In genomic region chr6:158706369-158706982, GRCh38 we compare ENCODE assay signal across 9 cellular contexts. TPM values are rescaled to one million over a fixed set of nuclear protein-coding genes. Genes with fewer than 3 reads are reported as not detected.
DNase-seq lines count a peak whose midpoint lies in the region; FAIRE-seq and TF ChIP-seq lines count a peak whose summit lies in the region.
"Had no signal": no experiment of that assay in that cellular context is flagged by ENCODE, and none has a peak within 500 bp of the region (broad histone marks: within the 10 kb centered on the region; RNA-seq: fewer than 3 reads in every experiment).

No MANE protein-coding gene starts in this region.

- H3K27me3 ChIP-seq in BJ (ENCODE audit: control insufficient read depth, insufficient read depth, low read length), result no peaks in the 10 kb centered on the region
- no peaks in the 10 kb centered on the region for H3K27me3 ChIP-seq in keratinocyte (ENCODE audit: control insufficient read depth, extremely low read depth, insufficient read depth, low read length)
- no peaks in the 10 kb centered on the region for H3K27me3 ChIP-seq in transverse colon

- H3K9ac ChIP-seq in keratinocyte (ENCODE audit: control insufficient read depth, extremely low read depth, insufficient read depth, low read length), result no peak overlapping the region

- POLR2A ChIA-PET in BJ (lab: Charles Lee), result interaction anchor here (0.6 kb wide), 1 partner anchor 58 kb away, joined by 3 read pairs; no protein-coding TSS in a partner anchor

- no peaks in the 10 kb centered on the region for H3K79me2 ChIP-seq in keratinocyte (ENCODE audit: control insufficient read depth, insufficient read depth, low read length)

- WGBS in transverse colon (ENCODE audit: low coverage in 1 of 2), 2 donors, result 28 to 57% methylated on average over 3 to 6 of the region's 6 CpGs

- H3K9me3 ChIP-seq in keratinocyte (ENCODE audit: control insufficient read depth, low read depth, low read length) (no peaks in the 10 kb centered on the region), transverse colon (no peaks in the 10 kb centered on the region)

- H3K4me1 ChIP-seq in keratinocyte (ENCODE audit: control insufficient read depth, extremely low read depth, insufficient read depth, low read length), result peaks cover 40% of the 10 kb centered on the region
- peaks cover 8 to 51% (median 35%) of the 10 kb centered on the region in 4 donors for H3K4me1 ChIP-seq in transverse colon

- no peak overlapping the region for H2AFZ ChIP-seq in keratinocyte (ENCODE audit: control insufficient read depth, low read length)

- dilution Hi-C loops in keratinocyte (cut with MboI; ENCODE audit: extremely low pct_ligation_motif_present, low sequenced_read_pairs), result no loop called here

- H4K20me1 ChIP-seq in keratinocyte (ENCODE audit: control insufficient read depth, extremely low read depth, insufficient read depth, low read length), result no peaks in the 10 kb centered on the region

- H3K9me1 ChIP-seq in keratinocyte (ENCODE audit: control insufficient read depth, extremely low read depth, insufficient read depth, low read length), result no peaks in the 10 kb centered on the region

- CTCF ChIA-PET in BJ (lab: Yijun Ruan, JAX), result interaction anchor here (0.7 to 3.5 kb wide), 19 partner anchors 9 to 418 kb away, joined by 3 to 21 read pairs (median 4); no protein-coding TSS in a partner anchor

- H3K4me2 ChIP-seq in keratinocyte (ENCODE audit: control insufficient read depth, extremely low read depth, insufficient read depth, low read depth, low read length), result peak overlapping the region; percentile 65

- intact Hi-C loops in transverse colon (cut with DNase I; ENCODE audit: low total_unique reads), result no loop called here

- H3K27ac ChIP-seq in keratinocyte (ENCODE audit: control insufficient read depth, insufficient read depth, low read length) (peak overlapping the region; percentile 60), transverse colon (peak overlapping the region; percentile 73 to 80 (median 75)), substantia nigra (ENCODE audit: low read depth, low read length, poor library complexity, severe bottlenecking) (no peak overlapping the region)
- H3K27ac ChIP-seq: HL-60 had no signal

- peak; percentile 62 for TF ChIP-seq EP300 in transverse colon (IDR thresholded peaks at IDR 0.05; ENCODE audit: low read depth)

- FAIRE-seq in keratinocyte (lab: Jason Lieb, UNC), result no peak

- TF ChIP-seq CTCF in BJ (IDR thresholded peaks at IDR 0.05; ENCODE audit: insufficient read depth, low read depth, low read length), result peak; percentile 81
- TF ChIP-seq CTCF in keratinocyte (optimal IDR thresholded peaks at IDR 0.05 in 1 of 3, IDR thresholded peaks at IDR 0.05 in 1 of 3, conservative IDR thresholded peaks at IDR 0.05 in 1 of 3; ENCODE audit: extremely low read depth in 1 of 3, insufficient read depth in 2 of 3, low read length in 3 of 3), result peak; percentile 53 to 62 (median 58)
- TF ChIP-seq CTCF in transverse colon (IDR thresholded peaks at IDR 0.05), result peak; percentile 38 to 64 (median 55)

- H3K36me3 ChIP-seq in BJ (ENCODE audit: control insufficient read depth, insufficient read depth, low read length) (no peaks in the 10 kb centered on the region), keratinocyte (ENCODE audit: control insufficient read depth in 2 of 2, extremely low read depth in 1 of 2, insufficient read depth in 2 of 2, low read length in 2 of 2) (no peaks in the 10 kb centered on the region), transverse colon (no peaks in the 10 kb centered on the region)

- in situ Hi-C loops in transverse colon (cut with MboI; ENCODE audit: low pct_ligation_motif_present in 1 of 4, low pct_unique_long_range_greater_than_20kb in 1 of 4, low sequenced_read_pairs in 3 of 4), result loop anchor here in 3 of 4 donors (5.0 to 25.0 kb wide), 4 partner anchors 261 to 431 kb away; no protein-coding TSS in a partner anchor

- no peak for TF ChIP-seq POLR2A in transverse colon (IDR thresholded peaks at IDR 0.05)

- DNase-seq in BJ (ENCODE audit: low read depth), result no peak
- DNase-seq in HUDEP-2 (lab: John Stamatoyannopoulos, UW; ENCODE audit: unreplicated experiment in 76 of 76), result peak in 68 of 76 experiments; percentile 28 to 82 (median 61)
- peak; percentile 52 for DNase-seq in amniotic epithelial cell (ENCODE audit: low read depth)
- DNase-seq in keratinocyte (ENCODE audit: low read depth, low spot score), result no peak
- peak; percentile 65 for DNase-seq in transverse colon
- no peak for DNase-seq in substantia nigra (lab: John Stamatoyannopoulos, UW)
- DNase-seq in NCI-H2196 treated with DMSO at 0.1 percent for 48 hours (lab: John Stamatoyannopoulos, UW; ENCODE audit: unreplicated experiment), result no peak
- no peak for DNase-seq in stimulated activated CD4-positive, alpha-beta T cell treated with anti-CD3 and anti-CD28 coated beads, Interleukin-1b, Interleukin-23, amount 100 ng/mL, for 48 hours

- no peak overlapping the region for H3K4me3 ChIP-seq in BJ (ENCODE audit: low read depth, low read length)
- H3K4me3 ChIP-seq in keratinocyte (ENCODE audit: control insufficient read depth in 2 of 3, extremely low read depth in 1 of 3, insufficient read depth in 2 of 3, low read depth in 1 of 3, low read length in 3 of 3), result no peak overlapping the region
- no peak overlapping the region for H3K4me3 ChIP-seq in transverse colon

RNA-seq across cellular contexts. Expression of gene SYTL3, which starts 56.6 kb away (rescaled TPM):
- polyA plus RNA-seq in BJ (2011; rRNA removed), result 1.5 and 1.7 TPM in 2 replicates
- 0.66 and 0.98 TPM in 2 replicates for polyA minus RNA-seq in BJ (2011; rRNA and poly(A)+ RNA removed)
- 0.93 to 1.9 TPM (median 1.4 TPM) in 3 replicates for polyA plus RNA-seq in keratinocyte
- 1.0 TPM for polyA plus RNA-seq in keratinocyte (2011; ENCODE audit: low read depth)
- polyA plus RNA-seq in keratinocyte (2011; cell fraction: cytosol; rRNA removed), result 1.1 TPM in 2 replicates
- polyA plus RNA-seq in keratinocyte (2011; cell fraction: nucleus; rRNA removed), result 1.4 and 1.8 TPM in 2 replicates
- polyA plus RNA-seq in keratinocyte (2012; ENCODE audit: low replicate concordance), result 1.3 and 1.8 TPM in 2 replicates
- polyA minus RNA-seq in keratinocyte, result 0.33 to 1.0 TPM (median 0.49 TPM) in 3 replicates
- 1.2 TPM for polyA minus RNA-seq in keratinocyte (2011; cell fraction: cytosol; rRNA and poly(A)+ RNA removed)
- 0.54 and 0.63 TPM in 2 replicates for polyA minus RNA-seq in keratinocyte (2011; cell fraction: nucleus; rRNA and poly(A)+ RNA removed)
- 1 to 10 TPM; 2.4 to 6.4 (median 2.9) TPM for total RNA-seq in transverse colon

Comparison
In these comparisons a context has a peak if more than half of its experiments do, and no peak if none do; other contexts are left out.
1. DNase-seq: peak in HUDEP-2 (68 of 76), amniotic epithelial cell (single experiment) and transverse colon (single experiment); none in BJ (single experiment), keratinocyte (single experiment), substantia nigra (0 of 49), NCI-H2196 treated with DMSO at 0.1 percent for 48 hours (single experiment) and stimulated activated CD4-positive, alpha-beta T cell treated with anti-CD3 and anti-CD28 coated beads, Interleukin-1b, Interleukin-23, amount 100 ng/mL, for 48 hours (single experiment).
2. Peak in every context shown above with its lines, with median percentiles within 50 percentile points of each other: CTCF ChIP-seq.